In the genomic region with DNA sequence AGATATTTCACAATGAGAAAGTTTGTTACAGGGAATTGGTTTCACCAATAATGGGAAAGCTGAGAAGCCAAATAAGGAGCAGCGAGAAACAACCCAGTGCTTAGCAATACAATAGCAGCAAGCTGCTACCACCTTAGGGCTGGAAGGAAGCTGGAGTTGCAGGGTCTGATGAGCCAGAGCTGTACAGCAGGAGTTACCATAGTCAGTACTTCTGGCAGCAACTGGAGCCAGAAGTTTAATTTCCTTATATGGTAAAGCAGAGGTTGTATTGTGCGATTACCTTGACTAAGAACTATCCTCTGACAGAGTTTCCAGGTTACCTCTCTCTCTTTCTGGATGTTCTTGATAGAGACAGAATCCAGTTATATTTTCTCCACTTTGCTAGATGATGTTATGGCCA, we compare ENCODE assay signal across 14 cellular contexts.
A peak's percentile ranks its signal among the peaks of the same experiment; 100 is the strongest.
DNase-seq lines count a peak whose midpoint lies in the region; ATAC-seq and TF ChIP-seq lines count a peak whose summit lies in the region.
"Had no signal": no experiment of that assay in that cellular context is flagged by ENCODE, and none has a peak within 500 bp of the region (broad histone marks: within the 10 kb centered on the region; RNA-seq: fewer than 3 reads in every experiment).

No MANE protein-coding gene starts in this region.

- no peak for TF ChIP-seq POLR2A in transverse colon (IDR thresholded peaks at IDR 0.05)

- intact Hi-C loops in transverse colon (cut with DNase I; ENCODE audit: low total_unique reads) (no loop called here), heart right ventricle (cut with DNase I) (loop anchor here in 2 of 10 donors (10.0 kb wide), 2 partner anchors 287 to 337 kb away; no protein-coding TSS in a partner anchor)

- TF ChIP-seq CTCF in GM06990 (IDR thresholded peaks at IDR 0.05; ENCODE audit: insufficient read depth, low read length, poor library complexity, severe bottlenecking) (no peak), transverse colon (IDR thresholded peaks at IDR 0.05) (no peak), heart right ventricle (IDR thresholded peaks at IDR 0.05) (no peak)

- H3K9me3 ChIP-seq in iPS-20b (ENCODE audit: insufficient read depth, low read depth, low read length) (no peaks in the 10 kb centered on the region), transverse colon (no peaks in the 10 kb centered on the region), heart right ventricle (no peaks in the 10 kb centered on the region)
- H3K9me3 ChIP-seq: suprapubic skin had no signal

- WGBS in transverse colon (ENCODE audit: low coverage in 1 of 2), 2 donors = 67 to 75% methylated on average over 1 to 2 of the region's 2 CpGs
- 74 to 90% methylated on average over 2 of the region's 2 CpGs for WGBS in heart right ventricle, 2 donors

- no peaks in the 10 kb centered on the region for H3K36me3 ChIP-seq in GM06990 (ENCODE audit: control insufficient read depth, insufficient read depth, low read length)
- H3K36me3 ChIP-seq in iPS-20b (ENCODE audit: insufficient read depth, low read depth, low read length) = no peaks in the 10 kb centered on the region
- no peaks in the 10 kb centered on the region for H3K36me3 ChIP-seq in transverse colon
- H3K36me3 ChIP-seq in heart right ventricle = no peaks in the 10 kb centered on the region
- H3K36me3 ChIP-seq: suprapubic skin had no signal

- no peak for TF ChIP-seq EP300 in transverse colon (IDR thresholded peaks at IDR 0.05; ENCODE audit: low read depth)

- peak; percentile 32 for DNase-seq in GM06990 (ENCODE audit: extremely low read depth, insufficient read length)
- DNase-seq in NOMO-1 treated with dmso at 0.1 percent for 144 hours (lab: John Stamatoyannopoulos, UW; ENCODE audit: unreplicated experiment) = no peak
- DNase-seq in transverse colon = no peak
- DNase-seq in NCI-H510A treated with DMSO at 0.1 percent for 48 hours (lab: John Stamatoyannopoulos, UW) = no peak
- no peak for DNase-seq in heart right ventricle
- DNase-seq: activated B cell treated with CpG ODN at 0.5 μM for 24 hours; activated CD8-positive, alpha-beta memory T cell treated with anti-CD3 and anti-CD28 coated beads, Interleukin-2, amount 50 U/mL, for 4 hours; HCEC 1CT; NCI-H446 had no signal

- no peak overlapping the region for H3K4me3 ChIP-seq in GM06990 (replicated peaks; ENCODE audit: low read depth, low read length)
- H3K4me3 ChIP-seq in iPS-20b (ENCODE audit: low read length) = no peak overlapping the region
- no peak overlapping the region for H3K4me3 ChIP-seq in transverse colon
- H3K4me3 ChIP-seq in heart right ventricle = no peak overlapping the region
- H3K4me3 ChIP-seq: suprapubic skin had no signal

- H3K9ac ChIP-seq in iPS-20b (ENCODE audit: low read depth, low read length) = peak overlapping the region; percentile 44; the same call in 1 of the 2 replicates
- H3K9ac ChIP-seq: parathyroid adenoma had no signal

- H3K4me1 ChIP-seq in iPS-20b (ENCODE audit: insufficient read depth, low read length) (peaks cover 17% of the 10 kb centered on the region; the same call in 1 of the 2 replicates), transverse colon (no peaks in the 10 kb centered on the region), heart right ventricle (no peaks in the 10 kb centered on the region)
- H3K4me1 ChIP-seq: parathyroid adenoma, suprapubic skin had no signal

- ATAC-seq in GM19035 (IDR thresholded peaks at IDR 0.05; ENCODE audit: unreplicated experiment) (peak; percentile 54), HG03039 (IDR thresholded peaks at IDR 0.05; ENCODE audit: unreplicated experiment) (peak; percentile 49), heart right ventricle (no peak)

- H3K27me3 ChIP-seq in GM06990 (replicated peaks; ENCODE audit: control insufficient read depth, insufficient read depth, low read length) (no peaks in the 10 kb centered on the region), iPS-20b (ENCODE audit: insufficient read depth, low read length) (no peaks in the 10 kb centered on the region), transverse colon (no peaks in the 10 kb centered on the region), heart right ventricle (peaks cover 0 to 9% (median 0%) of the 10 kb centered on the region in 7 donors)
- H3K27me3 ChIP-seq: suprapubic skin had no signal

- in situ Hi-C loops in transverse colon (cut with MboI; ENCODE audit: low pct_ligation_motif_present in 1 of 4, low pct_unique_long_range_greater_than_20kb in 1 of 4, low sequenced_read_pairs in 3 of 4) = loop anchor here (10.0 to 25.0 kb wide), 6 partner anchors 319 to 547 kb away; no protein-coding TSS in a partner anchor

- H3K27ac ChIP-seq in iPS-20b (ENCODE audit: low read length) (peak overlapping the region; percentile 6), transverse colon (no peak overlapping the region), heart right ventricle (no peak overlapping the region)
- H3K27ac ChIP-seq: parathyroid adenoma, suprapubic skin had no signal

Comparison
In these comparisons a context has a peak if more than half of its experiments do, and no peak if none do; other contexts are left out.
1. ATAC-seq: peak in GM19035 (single experiment) and HG03039 (single experiment); none in heart right ventricle (0 of 8).